Comparison of ENCODE assay signal across 25 cellular contexts in genomic region chr15:48904758-48905157, GRCh38. TPM values are rescaled to one million over a fixed set of nuclear protein-coding genes. Genes with fewer than 3 reads are reported as not detected.
"Had no signal": no experiment of that assay in that cellular context is flagged by ENCODE, and none has a peak within 500 bp of the region (broad histone marks: within the 10 kb centered on the region; RNA-seq: fewer than 3 reads in every experiment).

No MANE protein-coding gene starts in this region.

- H3K27ac ChIP-seq: colonic mucosa, gastroesophageal sphincter, heart left ventricle, left lung, neural progenitor cell, psoas muscle, sigmoid colon, thyroid gland, vagina had no signal

- H3K9me3 Mint-ChIP-seq: effector memory CD8-positive, alpha-beta T cell; neural progenitor cell; stimulated activated memory B cell treated with anti-CD40 and anti-IgM and Interleukin-4, amounts not matched to agents 10 μg/mL and 1 μg/mL and 100 μg/mL, for 72 hours had no signal

- DNase-seq: colonic mucosa; dermis blood vessel endothelial cell; effector memory CD8-positive, alpha-beta T cell; foreskin fibroblast; heart left ventricle; hippocampal formation; left cardiac atrium; left lung; mesendoderm; midbrain; naive thymus-derived CD4-positive, alpha-beta T cell; nucleus accumbens; psoas muscle; right cardiac atrium; sigmoid colon; stimulated activated CD4-positive, alpha-beta T cell treated with anti-CD3 and anti-CD28 coated beads, Interleukin-2, amount 100 ng/mL, for 24 hours; stimulated activated CD4-positive, alpha-beta T cell treated with anti-CD3 and anti-CD28 coated beads, Interleukin-4, amount 100 ng/mL, for 24 hours; stimulated activated naive CD8-positive, alpha-beta T cell treated with anti-CD3 and anti-CD28 coated beads, Interleukin-15, amount 100 ng/mL, for 72 hours; thyroid gland; trophoblast cell had no signal

- H3K4me1 Mint-ChIP-seq: nephron; stimulated activated memory B cell treated with anti-CD40 and anti-IgM and Interleukin-4, amounts not matched to agents 10 μg/mL and 1 μg/mL and 100 μg/mL, for 72 hours had no signal

- H3K36me3 ChIP-seq: colonic mucosa, gastroesophageal sphincter, heart left ventricle, left lung, neural progenitor cell, sigmoid colon, thyroid gland, vagina had no signal

- H3K27me3 Mint-ChIP-seq: naive thymus-derived CD4-positive, alpha-beta T cell; stimulated activated memory B cell treated with anti-CD40 and anti-IgM and Interleukin-4, amounts not matched to agents 10 μg/mL and 1 μg/mL and 100 μg/mL, for 72 hours had no signal

- H3K4me3 ChIP-seq: colonic mucosa, gastroesophageal sphincter, heart left ventricle, left lung, neural progenitor cell, psoas muscle, sigmoid colon, thyroid gland, vagina had no signal

- H3K9me3 ChIP-seq: colonic mucosa, gastroesophageal sphincter, heart left ventricle, left lung, psoas muscle, sigmoid colon, thyroid gland, vagina had no signal

- H3K27me3 ChIP-seq: colonic mucosa, gastroesophageal sphincter, heart left ventricle, left lung, neural progenitor cell, sigmoid colon, thyroid gland, vagina had no signal

- ATAC-seq: effector memory CD8-positive, alpha-beta T cell; gastroesophageal sphincter; heart left ventricle; left cardiac atrium; left lung; naive thymus-derived CD4-positive, alpha-beta T cell; psoas muscle; right cardiac atrium; stimulated activated memory B cell treated with anti-CD40 and anti-IgM and Interleukin-4, amounts not matched to agents 10 μg/mL and 1 μg/mL and 100 μg/mL, for 72 hours; stimulated activated naive CD8-positive, alpha-beta T cell treated with anti-CD3 and anti-CD28 coated beads, Interleukin-15, amount 100 ng/mL, for 72 hours had no signal

- H3K4me3 Mint-ChIP-seq: effector memory CD8-positive, alpha-beta T cell; naive thymus-derived CD4-positive, alpha-beta T cell; nephron; neural progenitor cell; stimulated activated memory B cell treated with anti-CD40 and anti-IgM and Interleukin-4, amounts not matched to agents 10 μg/mL and 1 μg/mL and 100 μg/mL, for 72 hours; stimulated activated naive CD8-positive, alpha-beta T cell treated with anti-CD3 and anti-CD28 coated beads, Interleukin-15, amount 100 ng/mL, for 72 hours had no signal

- H3K36me3 Mint-ChIP-seq: naive thymus-derived CD4-positive, alpha-beta T cell; neural progenitor cell; stimulated activated memory B cell treated with anti-CD40 and anti-IgM and Interleukin-4, amounts not matched to agents 10 μg/mL and 1 μg/mL and 100 μg/mL, for 72 hours had no signal

- H3K4me1 ChIP-seq: colonic mucosa, gastroesophageal sphincter, heart left ventricle, left lung, psoas muscle, sigmoid colon, thyroid gland, vagina had no signal

- H3K27ac Mint-ChIP-seq: effector memory CD8-positive, alpha-beta T cell; naive thymus-derived CD4-positive, alpha-beta T cell; nephron; neural progenitor cell; stimulated activated memory B cell treated with anti-CD40 and anti-IgM and Interleukin-4, amounts not matched to agents 10 μg/mL and 1 μg/mL and 100 μg/mL, for 72 hours had no signal

- H3K4me2 ChIP-seq: neural progenitor cell had no signal

RNA-seq across cellular contexts. Expression of gene SHC4, which starts 59.0 kb away (rescaled TPM):
- polyA plus RNA-seq: naive thymus-derived CD4-positive, alpha-beta T cell had no signal
